25 cellular contexts compared by ENCODE assay signal in genomic region chr10:72417971-72418370, GRCh38.
DNase-seq lines count a peak whose midpoint lies in the region; ATAC-seq, FAIRE-seq and TF ChIP-seq lines count a peak whose summit lies in the region.
"Had no signal": no experiment of that assay in that cellular context is flagged by ENCODE, and none has a peak within 500 bp of the region (broad histone marks: within the 10 kb centered on the region; RNA-seq: fewer than 3 reads in every experiment).

No MANE protein-coding gene starts in this region.

- H3K4me1 ChIP-seq in SJCRH30 = peaks cover 5% of the 10 kb centered on the region; the same call in 1 of the 2 replicates
- H3K4me1 ChIP-seq: BLaER1, SJSA1 had no signal

- peaks cover 16% of the 10 kb centered on the region for H3K9me3 ChIP-seq in SJCRH30 (replicated peaks)
- H3K9me3 ChIP-seq: MG63 had no signal

- TF ChIP-seq POLR2A in H54 (IDR thresholded peaks at IDR 0.05; ENCODE audit: low read depth, low read length) (no peak), GM12891 (IDR thresholded peaks at IDR 0.05; ENCODE audit: low read depth, low read length) (no peak)

- peak overlapping the region; percentile 4; the same call in 1 of the 2 replicates for H3K27ac ChIP-seq in SJCRH30
- H3K27ac ChIP-seq: BLaER1, GM23248, SJSA1 had no signal

- DNase-seq in H54 (ENCODE audit: insufficient read length, low spot score) (no peak), SJCRH30 (peak; percentile 13 to 56), endothelial cell (ENCODE audit: low spot score) (no peak), NCI-H1048 (lab: John Stamatoyannopoulos, UW) (no peak), DMS79 treated with DMSO at 0.1 percent for 48 hours (lab: John Stamatoyannopoulos, UW) (no peak), GM12891 (ENCODE audit: insufficient read length, low spot score) (no peak)
- DNase-seq: 8988T; CD4-positive, CD25-positive, alpha-beta regulatory T cell; DMS53; GM23248; HCEC 1CT; KBM-7; MG63; NCI-H1694; NCI-H2029 treated with DMSO at 0.1 percent for 48 hours; NCI-H526 treated with DMSO at 0.1 percent for 48 hours; NK-92 treated with Interleukin-12 subunit alpha and Interleukin-12 subunit beta, amount 100 ng/mL, for 24 hours; PC-3 had no signal

- H3K36me3 Mint-ChIP-seq in endothelial cell (ENCODE audit: low read depth, unreplicated experiment) (peaks cover 37% of the 10 kb centered on the region), nephron (ENCODE audit: low read depth) (peaks cover 68% of the 10 kb centered on the region)

- no peak for ATAC-seq in HG03095 (IDR thresholded peaks at IDR 0.05; ENCODE audit: unreplicated experiment)
- ATAC-seq: PC-3, Right ventricle myocardium inferior had no signal

- peaks cover 13% of the 10 kb centered on the region for H3K4me1 Mint-ChIP-seq in endothelial cell (ENCODE audit: unreplicated experiment)
- H3K4me1 Mint-ChIP-seq in nephron = peaks cover 14% of the 10 kb centered on the region
- H3K4me1 Mint-ChIP-seq: CD4-positive, CD25-positive, alpha-beta regulatory T cell had no signal

- no peak overlapping the region for H3K4me3 ChIP-seq in SJCRH30
- H3K4me3 ChIP-seq: BLaER1, GM23248, MG63, SJSA1 had no signal

- no peaks in the 10 kb centered on the region for H3K27me3 ChIP-seq in SJCRH30
- H3K27me3 ChIP-seq: BLaER1, MG63, SJSA1 had no signal

- H3K36me3 ChIP-seq in SJCRH30 = peaks cover 17% of the 10 kb centered on the region

- H3K9me3 Mint-ChIP-seq in endothelial cell (ENCODE audit: unreplicated experiment) = no peaks in the 10 kb centered on the region
- H3K9me3 Mint-ChIP-seq in nephron = peaks cover 3% of the 10 kb centered on the region

- H3K27me3 Mint-ChIP-seq in endothelial cell (ENCODE audit: unreplicated experiment) (peaks cover 2% of the 10 kb centered on the region), nephron (ENCODE audit: low read depth) (no peaks in the 10 kb centered on the region)
- H3K27me3 Mint-ChIP-seq: CD4-positive, CD25-positive, alpha-beta regulatory T cell had no signal

- FAIRE-seq in H54 (lab: Jason Lieb, UNC) = peak; percentile 67
- no peak for FAIRE-seq in GM12891 (lab: Jason Lieb, UNC)
- FAIRE-seq: D721Med, G401.6 had no signal

- no peak for TF ChIP-seq CTCF in endothelial cell (IDR thresholded peaks at IDR 0.05; ENCODE audit: unreplicated experiment)
- no peak for TF ChIP-seq CTCF in nephron (IDR thresholded peaks at IDR 0.05; ENCODE audit: unreplicated experiment in 3 of 3)

- H3K27ac Mint-ChIP-seq in endothelial cell (ENCODE audit: unreplicated experiment) (peak overlapping the region; percentile 74), nephron (peak overlapping the region; percentile 19 to 50 (median 32))
- H3K27ac Mint-ChIP-seq: CD4-positive, CD25-positive, alpha-beta regulatory T cell had no signal

- H3K4me3 Mint-ChIP-seq in endothelial cell (ENCODE audit: unreplicated experiment) = no peak overlapping the region
- H3K4me3 Mint-ChIP-seq in nephron = no peak overlapping the region
- H3K4me3 Mint-ChIP-seq: CD4-positive, CD25-positive, alpha-beta regulatory T cell had no signal

TF ChIP-seq in GM12891, 5 proteins besides CTCF, POLR2A, EP300 and RAD21:
- TF ChIP-seq POLR2AphosphoS5 (IDR thresholded peaks at IDR 0.05; ENCODE audit: low read depth, low read length) = no peak
- no peak for TF ChIP-seq TAF1 (IDR thresholded peaks at IDR 0.05; ENCODE audit: low read depth, low read length)
- TF ChIP-seq POU2F2 (IDR thresholded peaks at IDR 0.05; ENCODE audit: low read depth, low read length) = no peak
- no peak for TF ChIP-seq SPI1 (IDR thresholded peaks at IDR 0.05; ENCODE audit: low read depth, low read length)
- no peak for TF ChIP-seq PAX5 (IDR thresholded peaks at IDR 0.05; ENCODE audit: insufficient read depth, low read length, severe bottlenecking)

Comparison
In these comparisons a context has a peak if more than half of its experiments do, and no peak if none do; other contexts are left out.
1. DNase-seq: peak in SJCRH30 (2 of 2); none in H54 (single experiment), endothelial cell (single experiment), NCI-H1048 (single experiment), DMS79 treated with DMSO at 0.1 percent for 48 hours (single experiment) and GM12891 (single experiment).